Comparison of ENCODE assay signal across 11 cellular contexts in the genomic region with DNA sequence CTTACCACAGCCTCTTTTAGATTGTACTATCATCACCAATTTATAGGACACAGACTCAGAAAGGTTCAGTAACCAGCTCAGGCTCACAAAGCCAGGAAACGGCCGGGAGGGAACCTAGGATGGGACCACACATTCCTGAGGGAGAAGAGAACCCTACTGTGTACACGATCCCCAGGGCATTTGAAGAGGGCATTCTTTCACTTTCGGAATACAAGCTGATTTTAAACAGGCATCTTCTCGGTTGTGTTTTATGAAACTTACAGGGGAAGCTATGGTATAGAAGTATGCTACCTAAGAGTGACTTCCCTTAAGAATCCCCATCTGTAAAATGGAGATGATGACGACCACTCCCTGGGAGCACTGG. TPM values are rescaled to one million over a fixed set of nuclear protein-coding genes. Genes with fewer than 3 reads are reported as not detected.
DNase-seq lines count a peak whose midpoint lies in the region; ATAC-seq and TF ChIP-seq lines count a peak whose summit lies in the region.
"Had no signal": no experiment of that assay in that cellular context is flagged by ENCODE, and none has a peak within 500 bp of the region (broad histone marks: within the 10 kb centered on the region; RNA-seq: fewer than 3 reads in every experiment).

No MANE protein-coding gene starts in this region.

- POLR2A ChIA-PET in CD4-positive, alpha-beta T cell (lab: Charles Lee): no interaction called here

- peaks cover 4% of the 10 kb centered on the region in 2 donors for H3K4me1 ChIP-seq in aorta (ENCODE audit: control insufficient read depth in 1 of 2, insufficient read depth in 2 of 2, low read length in 2 of 2)

- H3K4me3 Mint-ChIP-seq in CD4-positive, alpha-beta T cell: peak overlapping the region; percentile 25
- H3K4me3 Mint-ChIP-seq in activated T-helper 1 cell treated with anti-CD3 and anti-CD28 coated beads, Interleukin-12 subunit alpha, Interleukin-12 subunit beta, Interleukin-2, Interleukin-4 antibody, amounts not matched to agents 30 ng/mL and 10 ng/mL and 1 ng/mL, durations not matched to agents 14 hours and 24 hours and 36 hours: peak overlapping the region; percentile 32

- H3K36me3 Mint-ChIP-seq in CD4-positive, alpha-beta T cell (ENCODE audit: low read depth): no peaks in the 10 kb centered on the region
- peaks cover 9% of the 10 kb centered on the region for H3K36me3 Mint-ChIP-seq in activated T-helper 1 cell treated with anti-CD3 and anti-CD28 coated beads, Interleukin-12 subunit alpha, Interleukin-12 subunit beta, Interleukin-2, Interleukin-4 antibody, amounts not matched to agents 30 ng/mL and 10 ng/mL and 1 ng/mL, durations not matched to agents 14 hours and 24 hours and 36 hours (ENCODE audit: low read depth)

- no peak for DNase-seq in CD4-positive, alpha-beta T cell
- DNase-seq in activated T-helper 1 cell treated with anti-CD3 and anti-CD28 coated beads, Interleukin-12 subunit alpha, Interleukin-12 subunit beta, Interleukin-2, Interleukin-4 antibody, amounts not matched to agents 30 ng/mL and 10 ng/mL and 1 ng/mL, durations not matched to agents 14 hours and 24 hours and 36 hours (ENCODE audit: low spot score): no peak
- DNase-seq in NCI-H2081 treated with DMSO at 0.1 percent for 48 hours (lab: John Stamatoyannopoulos, UW) (no peak), aorta (no peak), G401 (ENCODE audit: low spot score) (no peak)
- DNase-seq in stimulated activated CD4-positive, alpha-beta T cell treated with anti-CD3 and anti-CD28 coated beads, Interleukin-12 subunit alpha, Interleukin-12 subunit beta, amount 100 ng/mL, for 4 hours: no peak
- DNase-seq: activated CD8-positive, alpha-beta memory T cell treated with anti-CD3 and anti-CD28 coated beads for 24 hours; effector CD8-positive, alpha-beta T cell; NCI-H2171 had no signal

- no peak overlapping the region for H3K27ac ChIP-seq in CD4-positive, alpha-beta T cell (ENCODE audit: low read depth, low read length)
- H3K27ac ChIP-seq in aorta (ENCODE audit: low read depth in 1 of 2, low read length in 2 of 2): no peak overlapping the region

- H3K36me3 ChIP-seq in aorta (ENCODE audit: control insufficient read depth in 1 of 2, insufficient read depth in 2 of 2, low read length in 1 of 2): no peaks in the 10 kb centered on the region

- 84 to 88% methylated on average over 6 of the region's 6 CpGs for WGBS in aorta, 2 donors

- intact Hi-C loops in CD4-positive, alpha-beta T cell (cut with DNase I, micrococcal nuclease): no loop called here
- intact Hi-C loops in activated T-helper 1 cell treated with anti-CD3 and anti-CD28 coated beads, Interleukin-12 subunit alpha, Interleukin-12 subunit beta, Interleukin-2, Interleukin-4 antibody, amounts not matched to agents 30 ng/mL and 10 ng/mL and 1 ng/mL, durations not matched to agents 14 hours and 24 hours and 36 hours (cut with micrococcal nuclease): no loop called here
- intact Hi-C loops in aorta (cut with DNase I): no loop called here

- H3K4me1 Mint-ChIP-seq in CD4-positive, alpha-beta T cell (ENCODE audit: low read depth): peaks cover 77% of the 10 kb centered on the region
- H3K4me1 Mint-ChIP-seq in activated T-helper 1 cell treated with anti-CD3 and anti-CD28 coated beads, Interleukin-12 subunit alpha, Interleukin-12 subunit beta, Interleukin-2, Interleukin-4 antibody, amounts not matched to agents 30 ng/mL and 10 ng/mL and 1 ng/mL, durations not matched to agents 14 hours and 24 hours and 36 hours (ENCODE audit: low read depth): peaks cover 89% of the 10 kb centered on the region

- no peak for ATAC-seq in CD4-positive, alpha-beta T cell (ENCODE audit: poor library complexity)
- ATAC-seq in GM19025 (IDR thresholded peaks at IDR 0.05; ENCODE audit: low read depth, unreplicated experiment) (peak; percentile 53), HG02973 (IDR thresholded peaks at IDR 0.05; ENCODE audit: unreplicated experiment) (peak; percentile 38), aorta (ENCODE audit: low FRiP score) (no peak)

- no peak overlapping the region for H3K4me3 ChIP-seq in aorta (ENCODE audit: low read length in 2 of 2)

- H3K27ac Mint-ChIP-seq in CD4-positive, alpha-beta T cell: peak overlapping the region; percentile 57
- H3K27ac Mint-ChIP-seq in activated T-helper 1 cell treated with anti-CD3 and anti-CD28 coated beads, Interleukin-12 subunit alpha, Interleukin-12 subunit beta, Interleukin-2, Interleukin-4 antibody, amounts not matched to agents 30 ng/mL and 10 ng/mL and 1 ng/mL, durations not matched to agents 14 hours and 24 hours and 36 hours: peak overlapping the region; percentile 43

- H3K9me3 ChIP-seq in CD4-positive, alpha-beta T cell (ENCODE audit: control insufficient read depth, low read length): no peaks in the 10 kb centered on the region
- H3K9me3 ChIP-seq in aorta (ENCODE audit: control insufficient read depth, low read length): no peaks in the 10 kb centered on the region

- CTCF ChIA-PET in CD4-positive, alpha-beta T cell (lab: Charles Lee): no interaction called here

- in situ Hi-C loops in G401 (cut with HindIII; ENCODE audit: low sequenced_read_pairs): no loop called here

- TF ChIP-seq CTCF in CD4-positive, alpha-beta T cell (IDR thresholded peaks at IDR 0.05): no peak

- H3K27me3 ChIP-seq in CD4-positive, alpha-beta T cell (ENCODE audit: control insufficient read depth, insufficient read depth, low read length): no peaks in the 10 kb centered on the region
- no peaks in the 10 kb centered on the region for H3K27me3 ChIP-seq in aorta (ENCODE audit: control insufficient read depth in 1 of 2, insufficient read depth in 2 of 2, low read length in 1 of 2)

- H3K9me3 Mint-ChIP-seq in CD4-positive, alpha-beta T cell: no peaks in the 10 kb centered on the region
- no peaks in the 10 kb centered on the region for H3K9me3 Mint-ChIP-seq in activated T-helper 1 cell treated with anti-CD3 and anti-CD28 coated beads, Interleukin-12 subunit alpha, Interleukin-12 subunit beta, Interleukin-2, Interleukin-4 antibody, amounts not matched to agents 30 ng/mL and 10 ng/mL and 1 ng/mL, durations not matched to agents 14 hours and 24 hours and 36 hours

- no peaks in the 10 kb centered on the region for H3K27me3 Mint-ChIP-seq in CD4-positive, alpha-beta T cell
- H3K27me3 Mint-ChIP-seq in activated T-helper 1 cell treated with anti-CD3 and anti-CD28 coated beads, Interleukin-12 subunit alpha, Interleukin-12 subunit beta, Interleukin-2, Interleukin-4 antibody, amounts not matched to agents 30 ng/mL and 10 ng/mL and 1 ng/mL, durations not matched to agents 14 hours and 24 hours and 36 hours (ENCODE audit: insufficient read depth): no peaks in the 10 kb centered on the region

RNA-seq across cellular contexts. Expression of a gene that starts 19.0 kb away (rescaled TPM):
- under 1 TPM in 1 of 2 experiments, not detected in 1; 0.30 TPM for total RNA-seq in CD4-positive, alpha-beta T cell
- 33.4 and 34.8 TPM in 2 replicates for total RNA-seq in activated T-helper 1 cell treated with anti-CD3 and anti-CD28 coated beads, Interleukin-12 subunit alpha, Interleukin-12 subunit beta, Interleukin-2, Interleukin-4 antibody, amounts not matched to agents 30 ng/mL and 10 ng/mL and 1 ng/mL, durations not matched to agents 14 hours and 24 hours and 36 hours
- total RNA-seq in aorta: 10 to 100 TPM; 24.9 to 26.4 TPM
- polyA plus RNA-seq in aorta: 10 to 100 TPM; 16.1 to 41.4 TPM
- 7.3 TPM in 1 of 2 replicates, not detected in the other for total RNA-seq in G401 (2014; rRNA removed; shearing (Covaris generic))

Comparison
In these comparisons a context has a peak if more than half of its experiments do, and no peak if none do; other contexts are left out.
1. ATAC-seq: peak in GM19025 (single experiment) and HG02973 (single experiment); none in CD4-positive, alpha-beta T cell (single experiment) and aorta (single experiment).